In genomic region chr13:47303626-47304025, GRCh38 we compare ENCODE assay signal across 22 cellular contexts.
"Had no signal": no experiment of that assay in that cellular context is flagged by ENCODE, and none has a peak within 500 bp of the region (broad histone marks: within the 10 kb centered on the region; RNA-seq: fewer than 3 reads in every experiment).

No MANE protein-coding gene starts in this region.

- H3K4me1 Mint-ChIP-seq: activated CD4-positive, alpha-beta memory T cell treated with anti-CD3 and anti-CD28 coated beads, Interleukin-2, amount 10 ng/mL, durations not matched to agents 7 days and 5 days; activated CD4-positive, alpha-beta T cell treated with anti-CD3 and anti-CD28 coated beads, Interleukin-2, amount 10 ng/mL, durations not matched to agents 24 days and 14 days; activated naive CD4-positive, alpha-beta T cell treated with anti-CD3 and anti-CD28 coated beads, Interleukin-2, amount 10 ng/mL, durations not matched to agents 7 days and 5 days; mesothelial cell of epicardium had no signal

- DNase-seq: activated CD4-positive, alpha-beta memory T cell treated with anti-CD3 and anti-CD28 coated beads, Interleukin-2, amount 10 ng/mL, durations not matched to agents 7 days and 5 days; activated CD4-positive, alpha-beta T cell treated with anti-CD3 and anti-CD28 coated beads, Interleukin-2, amount 10 ng/mL, durations not matched to agents 24 days and 14 days; activated effector memory CD4-positive, alpha-beta T cell treated with anti-CD3 and anti-CD28 coated beads, Interleukin-2, amount 50 U/mL, for 16 hours; activated naive CD4-positive, alpha-beta T cell treated with anti-CD3 and anti-CD28 coated beads, Interleukin-2, amount 10 ng/mL, durations not matched to agents 7 days and 5 days; amygdala; cerebellar nuclear complex; esophagus squamous epithelium; gastrocnemius medialis; hippocampal formation; kidney glomerular epithelial cell; left ventricle myocardium inferior; ovary; right cardiac atrium; stimulated activated CD4-positive, alpha-beta T cell treated with anti-CD3 and anti-CD28 coated beads, Interleukin-4, amount 100 ng/mL, for 24 hours; substantia nigra; tibial artery had no signal

- H3K9me3 Mint-ChIP-seq: activated CD4-positive, alpha-beta memory T cell treated with anti-CD3 and anti-CD28 coated beads, Interleukin-2, amount 10 ng/mL, durations not matched to agents 7 days and 5 days; activated CD4-positive, alpha-beta T cell treated with anti-CD3 and anti-CD28 coated beads, Interleukin-2, amount 10 ng/mL, durations not matched to agents 24 days and 14 days; activated naive CD4-positive, alpha-beta T cell treated with anti-CD3 and anti-CD28 coated beads, Interleukin-2, amount 10 ng/mL, durations not matched to agents 7 days and 5 days; stimulated activated naive CD8-positive, alpha-beta T cell treated with anti-CD3 and anti-CD28 coated beads, Interleukin-15, Interleukin-2, amounts not matched to agents 100 ng/mL and 50 ng/mL, for 24 hours had no signal

- H3K4me3 Mint-ChIP-seq: activated CD4-positive, alpha-beta memory T cell treated with anti-CD3 and anti-CD28 coated beads, Interleukin-2, amount 10 ng/mL, durations not matched to agents 7 days and 5 days; activated CD4-positive, alpha-beta T cell treated with anti-CD3 and anti-CD28 coated beads, Interleukin-2, amount 10 ng/mL, durations not matched to agents 24 days and 14 days; activated naive CD4-positive, alpha-beta T cell treated with anti-CD3 and anti-CD28 coated beads, Interleukin-2, amount 10 ng/mL, durations not matched to agents 7 days and 5 days; mesothelial cell of epicardium; natural killer cell treated with Interleukin-12 subunit alpha and Interleukin-12 subunit beta and Interleukin-15 and Interleukin-18, amount 100 ng/mL, for 72 hours; stimulated activated naive CD8-positive, alpha-beta T cell treated with anti-CD3 and anti-CD28 coated beads, Interleukin-15, Interleukin-2, amounts not matched to agents 100 ng/mL and 50 ng/mL, for 24 hours had no signal

- H3K27ac Mint-ChIP-seq: activated CD4-positive, alpha-beta memory T cell treated with anti-CD3 and anti-CD28 coated beads, Interleukin-2, amount 10 ng/mL, durations not matched to agents 7 days and 5 days; activated CD4-positive, alpha-beta T cell treated with anti-CD3 and anti-CD28 coated beads, Interleukin-2, amount 10 ng/mL, durations not matched to agents 24 days and 14 days; activated naive CD4-positive, alpha-beta T cell treated with anti-CD3 and anti-CD28 coated beads, Interleukin-2, amount 10 ng/mL, durations not matched to agents 7 days and 5 days; mesothelial cell of epicardium; natural killer cell treated with Interleukin-12 subunit alpha and Interleukin-12 subunit beta and Interleukin-15 and Interleukin-18, amount 100 ng/mL, for 72 hours; stimulated activated naive CD8-positive, alpha-beta T cell treated with anti-CD3 and anti-CD28 coated beads, Interleukin-15, Interleukin-2, amounts not matched to agents 100 ng/mL and 50 ng/mL, for 24 hours had no signal

- H3K36me3 Mint-ChIP-seq: activated naive CD4-positive, alpha-beta T cell treated with anti-CD3 and anti-CD28 coated beads, Interleukin-2, amount 10 ng/mL, durations not matched to agents 7 days and 5 days; mesothelial cell of epicardium; natural killer cell treated with Interleukin-12 subunit alpha and Interleukin-12 subunit beta and Interleukin-15 and Interleukin-18, amount 100 ng/mL, for 72 hours had no signal

- H3K27me3 Mint-ChIP-seq: activated CD4-positive, alpha-beta memory T cell treated with anti-CD3 and anti-CD28 coated beads, Interleukin-2, amount 10 ng/mL, durations not matched to agents 7 days and 5 days; activated CD4-positive, alpha-beta T cell treated with anti-CD3 and anti-CD28 coated beads, Interleukin-2, amount 10 ng/mL, durations not matched to agents 24 days and 14 days; activated naive CD4-positive, alpha-beta T cell treated with anti-CD3 and anti-CD28 coated beads, Interleukin-2, amount 10 ng/mL, durations not matched to agents 7 days and 5 days; natural killer cell treated with Interleukin-12 subunit alpha and Interleukin-12 subunit beta and Interleukin-15 and Interleukin-18, amount 100 ng/mL, for 72 hours; stimulated activated naive CD8-positive, alpha-beta T cell treated with anti-CD3 and anti-CD28 coated beads, Interleukin-15, Interleukin-2, amounts not matched to agents 100 ng/mL and 50 ng/mL, for 24 hours had no signal

- H3K27ac ChIP-seq: coronary artery, esophagus squamous epithelium, gastrocnemius medialis, left ventricle myocardium inferior, neutrophil, ovary, prostate gland, tibial artery had no signal

- ATAC-seq: gastrocnemius medialis; natural killer cell treated with Interleukin-12 subunit alpha and Interleukin-12 subunit beta and Interleukin-15 and Interleukin-18, amount 100 ng/mL, for 72 hours; right cardiac atrium had no signal
